In the genomic region with DNA sequence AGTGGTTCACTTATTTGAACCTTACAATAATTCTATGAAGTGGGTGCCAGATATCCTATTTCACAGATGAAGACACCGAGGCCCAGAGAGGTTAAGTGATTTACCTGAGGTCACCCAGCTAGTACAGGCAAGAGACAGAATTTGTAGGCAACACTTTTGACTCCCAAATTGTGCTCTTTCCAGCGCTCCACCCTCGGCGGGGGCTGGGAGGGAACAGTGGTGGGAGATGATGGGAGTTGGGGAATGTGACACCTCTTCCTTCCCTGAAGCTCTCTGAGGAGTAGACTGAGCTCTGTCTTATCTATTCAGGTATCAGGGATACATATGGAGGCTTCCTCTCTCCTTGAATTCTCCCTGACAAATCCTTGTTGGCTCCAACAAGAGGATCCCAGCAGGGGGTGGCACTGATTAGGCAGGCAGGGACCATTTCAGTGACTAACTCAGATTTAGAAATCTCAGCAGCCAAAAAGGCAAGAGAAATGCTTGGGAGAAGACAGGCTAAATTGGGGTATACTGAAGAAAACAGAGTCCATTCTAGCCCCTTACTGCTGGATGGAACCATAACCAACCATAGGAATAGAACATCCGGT, we compare ENCODE assay signal across 2 cellular contexts.
TF ChIP-seq lines count a peak whose summit lies in the region.

No MANE protein-coding gene starts in this region.

TF ChIP-seq in GM23338, 12 proteins besides CTCF, POLR2A, EP300 and RAD21 (continued from another document):
- TF ChIP-seq, protein P1, sequence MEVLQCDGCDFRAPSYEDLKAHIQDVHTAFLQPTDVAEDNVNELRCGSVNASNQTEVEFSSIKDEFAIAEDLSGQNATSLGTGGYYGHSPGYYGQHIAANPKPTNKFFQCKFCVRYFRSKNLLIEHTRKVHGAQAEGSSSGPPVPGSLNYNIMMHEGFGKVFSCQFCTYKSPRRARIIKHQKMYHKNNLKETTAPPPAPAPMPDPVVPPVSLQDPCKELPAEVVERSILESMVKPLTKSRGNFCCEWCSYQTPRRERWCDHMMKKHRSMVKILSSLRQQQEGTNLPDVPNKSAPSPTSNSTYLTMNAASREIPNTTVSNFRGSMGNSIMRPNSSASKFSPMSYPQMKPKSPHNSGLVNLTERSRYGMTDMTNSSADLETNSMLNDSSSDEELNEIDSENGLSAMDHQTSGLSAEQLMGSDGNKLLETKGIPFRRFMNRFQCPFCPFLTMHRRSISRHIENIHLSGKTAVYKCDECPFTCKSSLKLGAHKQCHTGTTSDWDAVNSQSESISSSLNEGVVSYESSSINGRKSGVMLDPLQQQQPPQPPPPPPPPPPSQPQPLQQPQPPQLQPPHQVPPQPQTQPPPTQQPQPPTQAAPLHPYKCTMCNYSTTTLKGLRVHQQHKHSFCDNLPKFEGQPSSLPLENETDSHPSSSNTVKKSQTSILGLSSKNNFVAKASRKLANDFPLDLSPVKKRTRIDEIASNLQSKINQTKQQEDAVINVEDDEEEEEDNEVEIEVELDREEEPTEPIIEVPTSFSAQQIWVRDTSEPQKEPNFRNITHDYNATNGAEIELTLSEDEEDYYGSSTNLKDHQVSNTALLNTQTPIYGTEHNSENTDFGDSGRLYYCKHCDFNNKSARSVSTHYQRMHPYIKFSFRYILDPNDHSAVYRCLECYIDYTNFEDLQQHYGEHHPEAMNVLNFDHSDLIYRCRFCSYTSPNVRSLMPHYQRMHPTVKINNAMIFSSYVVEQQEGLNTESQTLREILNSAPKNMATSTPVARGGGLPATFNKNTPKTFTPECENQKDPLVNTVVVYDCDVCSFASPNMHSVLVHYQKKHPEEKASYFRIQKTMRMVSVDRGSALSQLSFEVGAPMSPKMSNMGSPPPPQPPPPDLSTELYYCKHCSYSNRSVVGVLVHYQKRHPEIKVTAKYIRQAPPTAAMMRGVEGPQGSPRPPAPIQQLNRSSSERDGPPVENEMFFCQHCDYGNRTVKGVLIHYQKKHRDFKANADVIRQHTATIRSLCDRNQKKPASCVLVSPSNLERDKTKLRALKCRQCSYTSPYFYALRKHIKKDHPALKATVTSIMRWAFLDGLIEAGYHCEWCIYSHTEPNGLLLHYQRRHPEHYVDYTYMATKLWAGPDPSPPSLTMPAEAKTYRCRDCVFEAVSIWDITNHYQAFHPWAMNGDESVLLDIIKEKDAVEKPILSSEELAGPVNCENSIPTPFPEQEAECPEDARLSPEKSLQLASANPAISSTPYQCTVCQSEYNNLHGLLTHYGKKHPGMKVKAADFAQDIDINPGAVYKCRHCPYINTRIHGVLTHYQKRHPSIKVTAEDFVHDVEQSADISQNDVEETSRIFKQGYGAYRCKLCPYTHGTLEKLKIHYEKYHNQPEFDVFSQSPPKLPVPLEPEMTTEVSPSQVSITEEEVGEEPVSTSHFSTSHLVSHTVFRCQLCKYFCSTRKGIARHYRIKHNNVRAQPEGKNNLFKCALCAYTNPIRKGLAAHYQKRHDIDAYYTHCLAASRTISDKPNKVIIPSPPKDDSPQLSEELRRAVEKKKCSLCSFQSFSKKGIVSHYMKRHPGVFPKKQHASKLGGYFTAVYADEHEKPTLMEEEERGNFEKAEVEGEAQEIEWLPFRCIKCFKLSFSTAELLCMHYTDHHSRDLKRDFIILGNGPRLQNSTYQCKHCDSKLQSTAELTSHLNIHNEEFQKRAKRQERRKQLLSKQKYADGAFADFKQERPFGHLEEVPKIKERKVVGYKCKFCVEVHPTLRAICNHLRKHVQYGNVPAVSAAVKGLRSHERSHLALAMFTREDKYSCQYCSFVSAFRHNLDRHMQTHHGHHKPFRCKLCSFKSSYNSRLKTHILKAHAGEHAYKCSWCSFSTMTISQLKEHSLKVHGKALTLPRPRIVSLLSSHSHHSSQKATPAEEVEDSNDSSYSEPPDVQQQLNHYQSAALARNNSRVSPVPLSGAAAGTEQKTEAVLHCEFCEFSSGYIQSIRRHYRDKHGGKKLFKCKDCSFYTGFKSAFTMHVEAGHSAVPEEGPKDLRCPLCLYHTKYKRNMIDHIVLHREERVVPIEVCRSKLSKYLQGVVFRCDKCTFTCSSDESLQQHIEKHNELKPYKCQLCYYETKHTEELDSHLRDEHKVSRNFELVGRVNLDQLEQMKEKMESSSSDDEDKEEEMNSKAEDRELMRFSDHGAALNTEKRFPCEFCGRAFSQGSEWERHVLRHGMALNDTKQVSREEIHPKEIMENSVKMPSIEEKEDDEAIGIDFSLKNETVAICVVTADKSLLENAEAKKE (CRISPR knock-in tag; IDR thresholded peaks at IDR 0.05): no peak
- TF ChIP-seq STAT1 (IDR thresholded peaks at IDR 0.05; ENCODE audit: unreplicated experiment) (no peak), JUNB (IDR thresholded peaks at IDR 0.05; ENCODE audit: unreplicated experiment) (no peak), POLR2AphosphoS5 (IDR thresholded peaks at IDR 0.05; ENCODE audit: low read depth) (no peak)
- TF ChIP-seq, protein P2, sequence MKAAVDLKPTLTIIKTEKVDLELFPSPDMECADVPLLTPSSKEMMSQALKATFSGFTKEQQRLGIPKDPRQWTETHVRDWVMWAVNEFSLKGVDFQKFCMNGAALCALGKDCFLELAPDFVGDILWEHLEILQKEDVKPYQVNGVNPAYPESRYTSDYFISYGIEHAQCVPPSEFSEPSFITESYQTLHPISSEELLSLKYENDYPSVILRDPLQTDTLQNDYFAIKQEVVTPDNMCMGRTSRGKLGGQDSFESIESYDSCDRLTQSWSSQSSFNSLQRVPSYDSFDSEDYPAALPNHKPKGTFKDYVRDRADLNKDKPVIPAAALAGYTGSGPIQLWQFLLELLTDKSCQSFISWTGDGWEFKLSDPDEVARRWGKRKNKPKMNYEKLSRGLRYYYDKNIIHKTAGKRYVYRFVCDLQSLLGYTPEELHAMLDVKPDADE (IDR thresholded peaks at IDR 0.05): no peak
TF ChIP-seq in GM23338: peak in this region for 0.

TF ChIP-seq in K562, 482 proteins besides CTCF, POLR2A, EP300 and RAD21 (continued from another document):
- TF ChIP-seq ZFP36 (IDR thresholded peaks at IDR 0.05; ENCODE audit: low read depth, low read length, partially characterized antibody) (peak; percentile 39), KDM1A (IDR thresholded peaks at IDR 0.05) (peak; percentile 53 to 60; a peak in 3 of 4 replicates)
